8 cellular contexts compared by ENCODE assay signal in the genomic region with DNA sequence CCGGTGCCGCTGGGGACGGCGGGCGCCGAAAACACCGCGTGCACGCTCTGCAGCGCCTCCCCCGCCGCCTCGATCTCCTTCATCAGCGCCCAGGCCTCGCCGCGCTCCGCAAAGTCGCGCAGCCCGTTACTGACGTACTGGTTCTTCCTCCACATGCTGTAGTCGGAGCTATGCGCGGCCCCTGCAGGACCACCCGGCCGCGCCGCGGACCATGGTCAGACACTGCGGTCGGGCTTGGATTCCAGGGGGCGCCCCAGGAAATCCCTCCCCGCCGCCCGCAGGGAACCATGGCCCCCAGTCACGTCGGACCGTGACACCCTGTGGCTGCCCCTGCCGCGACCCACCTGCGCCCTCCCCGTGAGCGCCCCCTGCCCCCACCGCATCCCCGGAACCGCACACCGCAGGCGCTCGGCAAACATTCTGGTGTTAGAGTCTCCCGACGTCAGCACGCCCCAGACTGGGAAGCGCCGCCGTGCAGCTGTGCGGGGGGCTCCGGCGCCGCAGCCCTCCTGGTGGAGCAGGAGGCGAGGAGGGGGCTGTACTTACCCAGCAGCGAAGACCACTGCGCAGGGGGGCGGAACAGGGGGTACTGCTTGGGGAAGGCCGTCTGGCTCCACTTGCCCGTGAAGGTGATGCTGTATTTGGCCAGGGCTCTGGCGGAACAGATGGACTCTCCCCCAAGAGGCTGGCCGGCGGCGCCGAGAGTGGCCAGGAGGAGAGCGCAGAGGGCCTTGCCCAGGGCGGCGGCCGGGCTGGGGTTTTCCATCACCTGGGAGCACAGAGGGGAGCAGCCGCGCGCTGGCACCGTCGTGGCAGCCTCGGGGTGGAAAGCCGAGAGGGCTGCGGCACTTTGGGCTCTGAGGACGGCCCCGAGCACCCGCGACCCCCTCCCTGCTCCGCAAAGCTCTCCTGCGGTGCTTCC. TPM values are rescaled to one million over a fixed set of nuclear protein-coding genes. Genes with fewer than 3 reads are reported as not detected.
DNase-seq lines count a peak whose midpoint lies in the region; ATAC-seq and TF ChIP-seq lines count a peak whose summit lies in the region.

No MANE protein-coding gene starts in this region.

- H3K4me2 ChIP-seq in BLaER1 (peak overlapping the region; percentile 82), MM.1S (ENCODE audit: low read depth, low read length) (no peak overlapping the region)

- ATAC-seq in WTC11 (peak; percentile 2; the same call in 1 of the 2 replicates), thoracic aorta (ENCODE audit: insufficient number of reproducible peaks, low FRiP score, low read depth) (no peak), GM19035 (IDR thresholded peaks at IDR 0.05; ENCODE audit: unreplicated experiment) (no peak), HG03378 (IDR thresholded peaks at IDR 0.05; ENCODE audit: unreplicated experiment) (no peak)

- H3K27me3 Mint-ChIP-seq in WTC11 (ENCODE audit: low read depth), result peaks cover 82% of the 10 kb centered on the region

- DNase-seq in WTC11 (ENCODE audit: low spot score) (peak; percentile 66), thoracic aorta (ENCODE audit: low spot score) (no peak), MM.1S (no peak)

- H3K27me3 ChIP-seq in BLaER1, result peaks cover 78% of the 10 kb centered on the region
- peaks cover 22 to 45% of the 10 kb centered on the region in 2 donors for H3K27me3 ChIP-seq in duodenal mucosa (ENCODE audit: control insufficient read depth in 1 of 2, insufficient read depth in 2 of 2, low read length in 2 of 2)
- peaks cover 54% of the 10 kb centered on the region for H3K27me3 ChIP-seq in mucosa of stomach (ENCODE audit: control insufficient read depth, insufficient read depth, low read length)
- H3K27me3 ChIP-seq in thoracic aorta (replicated peaks; ENCODE audit: insufficient read depth), result peaks cover 13% of the 10 kb centered on the region
- H3K27me3 ChIP-seq in MM.1S (replicated peaks; ENCODE audit: insufficient read depth, low read length), result no peaks in the 10 kb centered on the region

- H3K9me3 ChIP-seq in BLaER1 (no peaks in the 10 kb centered on the region; the same call in 1 of the 2 replicates), duodenal mucosa (ENCODE audit: control insufficient read depth in 1 of 2, low read length in 2 of 2) (no peaks in the 10 kb centered on the region), mucosa of stomach (ENCODE audit: control insufficient read depth, low read length) (no peaks in the 10 kb centered on the region), thoracic aorta (no peaks in the 10 kb centered on the region), MM.1S (replicated peaks; ENCODE audit: insufficient read depth, low read length) (no peaks in the 10 kb centered on the region)

- H3K4me3 Mint-ChIP-seq in WTC11, result peak overlapping the region; percentile 62

- peaks cover 2% of the 10 kb centered on the region; the same call in 1 of the 2 replicates for H3K4me1 Mint-ChIP-seq in WTC11

- H3K4me1 ChIP-seq in BLaER1 (peaks cover 36% of the 10 kb centered on the region), duodenal mucosa (ENCODE audit: control insufficient read depth in 1 of 2, insufficient read depth in 2 of 2, low read length in 2 of 2) (peaks cover 8 to 41% of the 10 kb centered on the region in 2 donors), mucosa of stomach (ENCODE audit: control insufficient read depth, insufficient read depth, low read length) (peaks cover 32% of the 10 kb centered on the region), thoracic aorta (ENCODE audit: control insufficient read depth in 1 of 2, low read depth in 2 of 2) (peaks cover 7 to 23% of the 10 kb centered on the region in 2 donors), MM.1S (ENCODE audit: low read length) (peaks cover 13% of the 10 kb centered on the region; the same call in 1 of the 2 replicates)

- no peak overlapping the region for H2AFZ ChIP-seq in MM.1S (ENCODE audit: low read length)

- peak overlapping the region; percentile 59 for H3K4me3 ChIP-seq in BLaER1
- H3K4me3 ChIP-seq in duodenal mucosa (ENCODE audit: low read depth in 1 of 2, low read length in 2 of 2), result peak overlapping the region; percentile 35 to 54
- no peak overlapping the region for H3K4me3 ChIP-seq in mucosa of stomach (ENCODE audit: low read length)
- H3K4me3 ChIP-seq in thoracic aorta, result peak overlapping the region; percentile 62
- H3K4me3 ChIP-seq in MM.1S (ENCODE audit: low read length), result no peak overlapping the region

- H3K9ac ChIP-seq in BLaER1, result no peak overlapping the region
- peak overlapping the region in 1 of 2 donors; percentile 26 for H3K9ac ChIP-seq in duodenal mucosa (ENCODE audit: low read depth in 1 of 2, low read length in 2 of 2)
- peak overlapping the region; percentile 12 for H3K9ac ChIP-seq in mucosa of stomach (ENCODE audit: low read length)
- H3K9ac ChIP-seq in MM.1S (ENCODE audit: low read length), result no peak overlapping the region

- no peaks in the 10 kb centered on the region for H3K9me2 ChIP-seq in MM.1S (replicated peaks; ENCODE audit: insufficient read depth, low read length)

- POLR2A ChIA-PET in WTC11 (lab: Charles Lee), result interaction anchor here (0.7 kb wide), 1 partner anchor 11 kb away, joined by 3 read pairs; no protein-coding TSS in a partner anchor

- no peaks in the 10 kb centered on the region for H3K9me3 Mint-ChIP-seq in WTC11

- no peaks in the 10 kb centered on the region for H3K36me3 ChIP-seq in BLaER1
- H3K36me3 ChIP-seq in duodenal mucosa (ENCODE audit: control insufficient read depth in 1 of 2, insufficient read depth in 2 of 2, low read length in 2 of 2), result peaks cover 0 to 2% of the 10 kb centered on the region in 2 donors
- no peaks in the 10 kb centered on the region for H3K36me3 ChIP-seq in mucosa of stomach (ENCODE audit: control insufficient read depth, insufficient read depth, low read length)
- H3K36me3 ChIP-seq in thoracic aorta, result no peaks in the 10 kb centered on the region
- no peaks in the 10 kb centered on the region for H3K36me3 ChIP-seq in MM.1S (replicated peaks; ENCODE audit: insufficient read depth, low read length)

- TF ChIP-seq CTCF in WTC11 (IDR thresholded peaks at IDR 0.05) (no peak), thoracic aorta (IDR thresholded peaks at IDR 0.05) (no peak), MM.1S (IDR thresholded peaks at IDR 0.05; ENCODE audit: low read length) (no peak)

- CTCF ChIA-PET in WTC11 (lab: Charles Lee), result interaction anchor here (0.9 to 1.9 kb wide), 6 partner anchors 41 to 184 kb away, joined by 3 to 6 read pairs (median 4); a partner anchor contains a TSS

- H3F3A ChIP-seq in MM.1S (ENCODE audit: insufficient read depth, low read length), result no peaks in the 10 kb centered on the region

- H3K27ac ChIP-seq in BLaER1, result no peak overlapping the region
- no peak overlapping the region for H3K27ac ChIP-seq in duodenal mucosa (ENCODE audit: low read depth, low read length)
- no peak overlapping the region for H3K27ac ChIP-seq in thoracic aorta
- no peak overlapping the region for H3K27ac ChIP-seq in MM.1S (ENCODE audit: low read length)

- H3K36me3 Mint-ChIP-seq in WTC11, result no peaks in the 10 kb centered on the region

- no peak overlapping the region for H3K27ac Mint-ChIP-seq in WTC11

- H4K20me1 ChIP-seq in BLaER1 (peaks cover 76% of the 10 kb centered on the region), MM.1S (ENCODE audit: insufficient read depth, low read length) (no peaks in the 10 kb centered on the region)

- H3K79me2 ChIP-seq in MM.1S (ENCODE audit: low read length), result no peaks in the 10 kb centered on the region

TF ChIP-seq in WTC11, 78 proteins besides CTCF, POLR2A, EP300 and RAD21 (continues in another document):
- no peak for TF ChIP-seq TEAD1 (CRISPR knock-in tag; IDR thresholded peaks at IDR 0.05)
- TF ChIP-seq, protein P1, sequence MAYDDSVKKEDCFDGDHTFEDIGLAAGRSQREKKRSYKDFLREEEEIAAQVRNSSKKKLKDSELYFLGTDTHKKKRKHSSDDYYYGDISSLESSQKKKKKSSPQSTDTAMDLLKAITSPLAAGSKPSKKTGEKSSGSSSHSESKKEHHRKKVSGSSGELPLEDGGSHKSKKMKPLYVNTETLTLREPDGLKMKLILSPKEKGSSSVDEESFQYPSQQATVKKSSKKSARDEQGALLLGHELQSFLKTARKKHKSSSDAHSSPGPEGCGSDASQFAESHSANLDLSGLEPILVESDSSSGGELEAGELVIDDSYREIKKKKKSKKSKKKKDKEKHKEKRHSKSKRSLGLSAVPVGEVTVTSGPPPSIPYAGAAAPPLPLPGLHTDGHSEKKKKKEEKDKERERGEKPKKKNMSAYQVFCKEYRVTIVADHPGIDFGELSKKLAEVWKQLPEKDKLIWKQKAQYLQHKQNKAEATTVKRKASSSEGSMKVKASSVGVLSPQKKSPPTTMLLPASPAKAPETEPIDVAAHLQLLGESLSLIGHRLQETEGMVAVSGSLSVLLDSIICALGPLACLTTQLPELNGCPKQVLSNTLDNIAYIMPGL (CRISPR knock-in tag; IDR thresholded peaks at IDR 0.05), result peak; percentile 33; the same call in 1 of the 2 replicates
- TF ChIP-seq, protein P2, sequence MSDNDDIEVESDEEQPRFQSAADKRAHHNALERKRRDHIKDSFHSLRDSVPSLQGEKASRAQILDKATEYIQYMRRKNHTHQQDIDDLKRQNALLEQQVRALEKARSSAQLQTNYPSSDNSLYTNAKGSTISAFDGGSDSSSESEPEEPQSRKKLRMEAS (CRISPR knock-in tag; IDR thresholded peaks at IDR 0.05), result peak; percentile 84; the same call in 1 of the 2 replicates

RNA-seq across cellular contexts. Expression of a gene that starts 0.8 kb away (rescaled TPM):
- 4.9 to 6.6 TPM (median 5.3 TPM) in 3 replicates for total RNA-seq in WTC11 (2021)
- total RNA-seq in thoracic aorta, result 10 to 100 TPM; 15.2 to 18.4 TPM

RNA-seq across cellular contexts. Expression of a gene that starts 58.2 kb away (rescaled TPM):
- total RNA-seq in WTC11 (2021), result 1.0 to 2.9 TPM (median 2.7 TPM) in 3 replicates
- 1 to 10 TPM; 1.2 to 2.4 TPM for total RNA-seq in thoracic aorta

Comparison
In these comparisons a context has a peak if more than half of its experiments do, and no peak if none do; other contexts are left out.
1. H3K4me3 ChIP-seq: peak in BLaER1 (single experiment), duodenal mucosa (2 of 2) and thoracic aorta (single experiment); none in mucosa of stomach (single experiment) and MM.1S (single experiment).